Comparison of ENCODE assay signal across 9 cellular contexts in the genomic region with DNA sequence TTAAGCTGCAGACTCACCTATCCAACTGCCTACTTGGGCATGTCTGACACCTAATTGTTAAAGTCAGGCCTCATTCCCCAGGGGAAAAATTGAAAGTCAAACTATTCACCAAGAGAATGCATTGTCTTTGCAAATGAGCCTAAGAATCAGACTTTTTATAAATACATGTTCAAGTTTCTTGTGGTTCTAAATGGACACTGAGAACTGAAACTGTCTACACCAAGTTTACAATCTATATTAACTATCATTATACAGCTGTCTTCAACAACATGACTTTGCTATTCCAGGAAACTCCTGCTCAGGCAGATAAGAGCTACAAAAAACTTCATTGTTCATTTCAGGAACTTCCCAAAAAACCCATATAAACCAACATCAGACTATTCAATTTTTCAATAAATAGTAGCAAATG. TPM values are rescaled to one million over a fixed set of nuclear protein-coding genes. Genes with fewer than 3 reads are reported as not detected.
DNase-seq lines count a peak whose midpoint lies in the region; ATAC-seq and TF ChIP-seq lines count a peak whose summit lies in the region.
"Had no signal": no experiment of that assay in that cellular context is flagged by ENCODE, and none has a peak within 500 bp of the region (broad histone marks: within the 10 kb centered on the region; RNA-seq: fewer than 3 reads in every experiment).

No MANE protein-coding gene starts in this region.

- TF ChIP-seq CTCF in WTC11 (IDR thresholded peaks at IDR 0.05), result no peak

- H3K27ac Mint-ChIP-seq in WTC11, result no peak overlapping the region

- peak; percentile 36 for DNase-seq in GDM1 (lab: John Stamatoyannopoulos, UW)
- DNase-seq in erythroblast (lab: John Stamatoyannopoulos, UW), result peak; percentile 83 to 87
- no peak for DNase-seq in WTC11 (ENCODE audit: low spot score)
- no peak for DNase-seq in NCI-H82 (lab: John Stamatoyannopoulos, UW)
- no peak for DNase-seq in foreskin melanocyte
- no peak for DNase-seq in activated effector memory CD4-positive, alpha-beta T cell treated with anti-CD3 and anti-CD28 coated beads, Interleukin-2, amount 50 U/mL, for 16 hours
- DNase-seq: DMS 273 treated with DMSO at 0.1 percent for 48 hours had no signal

- peaks cover 15% of the 10 kb centered on the region for H3K9me3 Mint-ChIP-seq in WTC11

- CTCF ChIA-PET in WTC11 (lab: Charles Lee), result interaction anchor here (0.5 kb wide), 1 partner anchor 77 kb away, joined by 3 read pairs; no protein-coding TSS in a partner anchor

- peaks cover 33% of the 10 kb centered on the region for H3K4me1 Mint-ChIP-seq in WTC11

- TF ChIP-seq POLR2A in erythroblast (IDR thresholded peaks at IDR 0.05; ENCODE audit: low read length), result no peak

- ATAC-seq in GM19463 (IDR thresholded peaks at IDR 0.05; ENCODE audit: unreplicated experiment) (peak; percentile 77), HG03432 (IDR thresholded peaks at IDR 0.05; ENCODE audit: unreplicated experiment) (peak; percentile 54), WTC11 (no peak)

- H3K36me3 Mint-ChIP-seq in WTC11, result peaks cover 13% of the 10 kb centered on the region

- no peak overlapping the region for H3K4me3 Mint-ChIP-seq in WTC11

- no peaks in the 10 kb centered on the region for H3K27me3 Mint-ChIP-seq in WTC11 (ENCODE audit: low read depth)

- POLR2A ChIA-PET in WTC11 (lab: Charles Lee), result no interaction called here

TF ChIP-seq in WTC11, 78 proteins besides CTCF, POLR2A, EP300 and RAD21:
- TF ChIP-seq GRHL2 (CRISPR knock-in tag; IDR thresholded peaks at IDR 0.05; ENCODE audit: insufficient replicate concordance, severe bottlenecking), result no peak
- no peak for TF ChIP-seq SOX15 (CRISPR knock-in tag; IDR thresholded peaks at IDR 0.05)
- no peak for TF ChIP-seq NFATC4 (CRISPR knock-in tag; IDR thresholded peaks at IDR 0.05)
- no peak for TF ChIP-seq ATF1 (CRISPR knock-in tag; IDR thresholded peaks at IDR 0.05)
- TF ChIP-seq, protein P1, sequence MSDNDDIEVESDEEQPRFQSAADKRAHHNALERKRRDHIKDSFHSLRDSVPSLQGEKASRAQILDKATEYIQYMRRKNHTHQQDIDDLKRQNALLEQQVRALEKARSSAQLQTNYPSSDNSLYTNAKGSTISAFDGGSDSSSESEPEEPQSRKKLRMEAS (CRISPR knock-in tag; IDR thresholded peaks at IDR 0.05), result no peak
- no peak for TF ChIP-seq ZNF671 (CRISPR knock-in tag; IDR thresholded peaks at IDR 0.05)
- TF ChIP-seq FOXP1 (CRISPR knock-in tag; IDR thresholded peaks at IDR 0.05; ENCODE audit: borderline replicate concordance), result no peak
- TF ChIP-seq, protein P2, sequence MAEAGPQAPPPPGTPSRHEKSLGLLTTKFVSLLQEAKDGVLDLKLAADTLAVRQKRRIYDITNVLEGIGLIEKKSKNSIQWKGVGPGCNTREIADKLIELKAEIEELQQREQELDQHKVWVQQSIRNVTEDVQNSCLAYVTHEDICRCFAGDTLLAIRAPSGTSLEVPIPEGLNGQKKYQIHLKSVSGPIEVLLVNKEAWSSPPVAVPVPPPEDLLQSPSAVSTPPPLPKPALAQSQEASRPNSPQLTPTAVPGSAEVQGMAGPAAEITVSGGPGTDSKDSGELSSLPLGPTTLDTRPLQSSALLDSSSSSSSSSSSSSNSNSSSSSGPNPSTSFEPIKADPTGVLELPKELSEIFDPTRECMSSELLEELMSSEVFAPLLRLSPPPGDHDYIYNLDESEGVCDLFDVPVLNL (CRISPR knock-in tag; IDR thresholded peaks at IDR 0.05; ENCODE audit: borderline replicate concordance, low read depth), result no peak
TF ChIP-seq in WTC11: peak in this region for 0.

RNA-seq across cellular contexts. Expression of a gene that starts 24.4 kb away (rescaled TPM):
- 18.7 to 20.0 TPM (median 19.4 TPM) in 3 replicates for total RNA-seq in WTC11 (2021)

Comparison
In these comparisons a context has a peak if more than half of its experiments do, and no peak if none do; other contexts are left out.
1. DNase-seq: peak in GDM1 (single experiment) and erythroblast (2 of 2); none in WTC11 (single experiment), NCI-H82 (single experiment), foreskin melanocyte (single experiment) and activated effector memory CD4-positive, alpha-beta T cell treated with anti-CD3 and anti-CD28 coated beads, Interleukin-2, amount 50 U/mL, for 16 hours (single experiment).